In the genomic region with DNA sequence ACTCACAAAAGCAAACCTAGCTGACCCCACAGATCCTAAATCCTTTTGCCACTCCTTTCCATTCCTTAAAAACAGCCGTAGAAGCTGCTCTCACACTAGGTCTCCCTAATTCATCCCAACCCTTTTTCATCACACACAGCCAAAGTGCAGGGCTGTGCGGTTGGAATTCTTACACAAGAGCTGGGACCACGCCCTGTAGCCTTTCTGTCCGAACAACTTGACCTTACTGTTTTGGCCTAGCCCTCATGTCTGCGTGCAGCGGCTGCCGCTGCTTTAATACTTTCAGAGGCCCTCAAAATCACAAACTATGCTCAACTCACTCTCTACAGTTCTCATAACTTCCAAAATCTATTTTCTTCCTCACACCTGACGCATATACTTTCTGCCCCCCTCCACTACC, we compare ENCODE assay signal across 5 cellular contexts. TPM values are rescaled to one million over a fixed set of nuclear protein-coding genes. Genes with fewer than 3 reads are reported as not detected.
"Had no signal": no experiment of that assay in that cellular context is flagged by ENCODE, and none has a peak within 500 bp of the region (broad histone marks: within the 10 kb centered on the region; RNA-seq: fewer than 3 reads in every experiment).

No MANE protein-coding gene starts in this region.

RNA-seq across cellular contexts. Expression of a gene that starts 3.8 kb away (rescaled TPM):
- total RNA-seq: dermis microvascular lymphatic vessel endothelial cell, endothelial cell of umbilical vein, glomerular endothelial cell had no signal
- polyA plus RNA-seq: endothelial cell of umbilical vein had no signal

RNA-seq across cellular contexts. Expression of a gene that starts 58.7 kb away (rescaled TPM):
- total RNA-seq: dermis blood vessel endothelial cell, dermis microvascular lymphatic vessel endothelial cell, endothelial cell of umbilical vein, foreskin keratinocyte, glomerular endothelial cell had no signal
- polyA plus RNA-seq: endothelial cell of umbilical vein, foreskin keratinocyte had no signal
